ENCODE assay signal across 16 cellular contexts in the genomic region with DNA sequence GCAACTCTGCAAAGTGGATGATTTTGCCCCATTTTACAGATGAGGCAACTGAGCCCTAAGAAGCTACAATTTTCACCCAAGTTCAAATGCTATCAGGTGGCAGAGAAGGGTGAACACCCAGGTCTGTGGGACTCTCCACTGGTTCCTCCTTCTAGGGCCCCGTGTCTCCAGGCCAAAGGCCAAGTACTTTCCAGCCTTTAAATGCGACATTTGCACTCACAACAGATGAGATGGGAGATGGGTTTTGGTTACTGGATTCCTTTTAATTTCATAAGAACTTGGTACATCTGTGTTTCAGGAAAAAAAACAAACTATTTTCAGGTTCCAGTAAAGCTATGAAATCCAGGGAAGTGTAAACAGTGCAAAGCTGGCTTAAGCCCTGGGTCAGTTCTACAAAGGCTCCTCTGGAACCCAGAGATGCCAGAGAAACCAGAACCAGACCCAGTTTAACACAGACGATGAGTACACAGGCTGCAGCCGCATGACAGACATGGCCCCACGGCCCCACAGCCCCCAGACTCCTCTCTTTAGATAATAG.
DNase-seq lines count a peak whose midpoint lies in the region; ATAC-seq and TF ChIP-seq lines count a peak whose summit lies in the region.
"Had no signal": no experiment of that assay in that cellular context is flagged by ENCODE, and none has a peak within 500 bp of the region (broad histone marks: within the 10 kb centered on the region; RNA-seq: fewer than 3 reads in every experiment).

No MANE protein-coding gene starts in this region.

- H4K91ac ChIP-seq in IMR-90 (ENCODE audit: insufficient read depth, low read depth, low read length): peak overlapping the region; percentile 86

- H3K9ac ChIP-seq in IMR-90 (ENCODE audit: low read depth, low read length) (no peak overlapping the region; the same call in 1 of the 2 replicates), fibroblast of lung (ENCODE audit: insufficient read depth, low read length) (no peak overlapping the region)

- H3K36me3 ChIP-seq in IMR-90 (ENCODE audit: control insufficient read depth, insufficient read depth, low read length) (no peaks in the 10 kb centered on the region), fibroblast of lung (ENCODE audit: control insufficient read depth, insufficient read depth, low read length) (no peaks in the 10 kb centered on the region)

- no peak for TF ChIP-seq RAD21 in IMR-90 (IDR thresholded peaks at IDR 0.05; ENCODE audit: low read length)

- peaks cover 6% of the 10 kb centered on the region; the same call in 1 of the 2 replicates for H3K9me1 ChIP-seq in IMR-90 (ENCODE audit: insufficient read depth, low read length)

- H3K56ac ChIP-seq in IMR-90 (ENCODE audit: extremely low read depth, insufficient read depth, low read length): peak overlapping the region; percentile 41; the same call in 1 of the 2 replicates

- CTCF ChIA-PET in AG04450 (lab: Charles Lee) (no interaction called here), IMR-90 (lab: Yijun Ruan, JAX) (no interaction called here)

- H2BK15ac ChIP-seq in IMR-90 (ENCODE audit: low read depth, low read length): peak overlapping the region; percentile 91; the same call in 2 of the 3 replicates

- peaks cover 0 to 6% of the 10 kb centered on the region in 2 experiments; a peak in 1 of 4 replicates for H3K79me1 ChIP-seq in IMR-90 (ENCODE audit: low read depth in 1 of 2, low read length in 2 of 2)

- H2AK5ac ChIP-seq in IMR-90 (ENCODE audit: low read depth, low read length): peak overlapping the region; percentile 77

- peak overlapping the region; percentile 66 to 69; a peak in 3 of 4 replicates for H4K8ac ChIP-seq in IMR-90 (ENCODE audit: low read depth in 2 of 2, low read length in 2 of 2)

- intact Hi-C loops in IMR-90 (cut with micrococcal nuclease): no loop called here

- H4K5ac ChIP-seq in IMR-90 (ENCODE audit: low read depth, low read length): peak overlapping the region; percentile 92

- H3K4me3 ChIP-seq in AG04450 (ENCODE audit: low read depth, low read length) (no peak overlapping the region), IMR-90 (ENCODE audit: insufficient read depth, low read depth, low read length) (no peak overlapping the region), fibroblast of lung (replicated peaks in 1 of 4; ENCODE audit: control extremely low read depth in 1 of 4, insufficient read depth in 1 of 4, low read depth in 3 of 4, low read length in 4 of 4) (no peak overlapping the region)
- H3K4me3 ChIP-seq: GM12878 had no signal

- H3K4me2 ChIP-seq in IMR-90 (ENCODE audit: low read depth, low read length): peak overlapping the region; percentile 51
- H3K4me2 ChIP-seq in fibroblast of lung (ENCODE audit: extremely low read depth, insufficient read depth, low read length): no peak overlapping the region

- no peak overlapping the region for H2AK9ac ChIP-seq in IMR-90 (replicated peaks; ENCODE audit: low read depth, low read length, poor library complexity)

- H3K14ac ChIP-seq in IMR-90 (replicated peaks; ENCODE audit: low read depth, low read length): peak overlapping the region; percentile 49

- H2AFZ ChIP-seq in IMR-90 (replicated peaks; ENCODE audit: low read length, poor library complexity) (no peak overlapping the region), fibroblast of lung (ENCODE audit: low read length) (no peak overlapping the region)

- DNase-seq in AG04450 (ENCODE audit: low read depth, low spot score): peak; percentile 58
- peak; percentile 81 for DNase-seq in IMR-90
- DNase-seq in fibroblast of lung (ENCODE audit: low read depth in 2 of 2): peak; percentile 25 to 84
- DNase-seq in medulla oblongata (ENCODE audit: extremely low spot score): peak; percentile 1
- no peak for DNase-seq in activated CD8-positive, alpha-beta memory T cell treated with anti-CD3 and anti-CD28 coated beads for 24 hours
- no peak for DNase-seq in activated gamma-delta T cell (lab: John Stamatoyannopoulos, UW)
- no peak for DNase-seq in cerebellum (ENCODE audit: low spot score)
- no peak for DNase-seq in LoVo (ENCODE audit: low spot score)
- DNase-seq: ACHN; activated CD4-positive, alpha-beta T cell treated with anti-CD3 and anti-CD28 coated beads for 36 hours; activated CD8-positive, alpha-beta memory T cell treated with anti-CD3 and anti-CD28 coated beads, Interleukin-2, amount 50 U/mL, for 48 hours; foreskin keratinocyte; naive B cell; NCI-H1694 treated with DMSO at 0.1 percent for 48 hours; substantia nigra had no signal

- H4K20me1 ChIP-seq in IMR-90 (ENCODE audit: insufficient read depth, low read length) (no peaks in the 10 kb centered on the region; the same call in 1 of the 2 replicates), fibroblast of lung (ENCODE audit: control insufficient read depth, extremely low read depth, insufficient read depth, low read length) (no peaks in the 10 kb centered on the region)

- H2BK120ac ChIP-seq in IMR-90 (ENCODE audit: low read depth, low read length): peak overlapping the region; percentile 87

- TF ChIP-seq POLR2A in IMR-90 (IDR thresholded peaks at IDR 0.05; ENCODE audit: low read depth, low read length): no peak

- peak overlapping the region; percentile 88 for H3K4ac ChIP-seq in IMR-90 (ENCODE audit: low read depth, low read length)

- H2BK20ac ChIP-seq in IMR-90 (ENCODE audit: low read depth, low read length): peak overlapping the region; percentile 90

- H3K79me2 ChIP-seq in fibroblast of lung (ENCODE audit: control insufficient read depth, insufficient read depth, low read length): no peaks in the 10 kb centered on the region

- no peaks in the 10 kb centered on the region for H3K9me3 ChIP-seq in AG04450 (ENCODE audit: control insufficient read depth, insufficient read depth, low read length)
- no peaks in the 10 kb centered on the region for H3K9me3 ChIP-seq in IMR-90 (ENCODE audit: control insufficient read depth, insufficient read depth, low read length)
- no peaks in the 10 kb centered on the region for H3K9me3 ChIP-seq in fibroblast of lung (ENCODE audit: control insufficient read depth, insufficient read depth, low read depth, low read length)

- H3K27ac ChIP-seq in AG04450 (ENCODE audit: low read depth, low read length): peak overlapping the region; percentile 57
- peak overlapping the region; percentile 74; the same call in 1 of the 2 replicates for H3K27ac ChIP-seq in IMR-90 (ENCODE audit: insufficient read depth, low read length)
- H3K27ac ChIP-seq in fibroblast of lung (ENCODE audit: insufficient read depth, low read length): no peak overlapping the region
- H3K27ac ChIP-seq: foreskin keratinocyte had no signal

- peak overlapping the region; percentile 18 for H2BK5ac ChIP-seq in IMR-90 (ENCODE audit: low read depth, low read length, poor library complexity, severe bottlenecking)

- H3K4me1 ChIP-seq in IMR-90 (ENCODE audit: control insufficient read depth, insufficient read depth, low read length) (peaks cover 24% of the 10 kb centered on the region), fibroblast of lung (ENCODE audit: control insufficient read depth, extremely low read depth, insufficient read depth, low read length) (peaks cover 15% of the 10 kb centered on the region)
- H3K4me1 ChIP-seq: foreskin keratinocyte had no signal

- peak overlapping the region; percentile 60 for H3K23ac ChIP-seq in IMR-90 (ENCODE audit: low read depth, low read length)

- dilution Hi-C loops in IMR-90 (cut with HindIII; ENCODE audit: low sequenced_read_pairs, unreplicated experiment): no loop called here

- BruUV-seq in IMR-90 (replicated peaks; lab: Mats Ljungman, UMichigan): no TSS peak

- H3K18ac ChIP-seq in IMR-90 (ENCODE audit: low read depth, low read length): peak overlapping the region; percentile 95

- peak; percentile 83 for ATAC-seq in IMR-90 (ENCODE audit: low read depth)
- ATAC-seq: activated CD4-positive, alpha-beta T cell treated with anti-CD3 and anti-CD28 coated beads for 36 hours; foreskin keratinocyte; GM12878 had no signal

- TF ChIP-seq CTCF in AG04450 (IDR thresholded peaks at IDR 0.05; ENCODE audit: low read depth, low read length): no peak
- TF ChIP-seq CTCF in IMR-90 (conservative IDR thresholded peaks at IDR 0.05; ENCODE audit: low read depth, low read length): no peak
- TF ChIP-seq CTCF in fibroblast of lung (conservative IDR thresholded peaks at IDR 0.05 in 1 of 2, IDR thresholded peaks at IDR 0.05 in 1 of 2; ENCODE audit: low read depth in 1 of 2, low read length in 2 of 2): no peak

- POLR2A ChIA-PET in AG04450 (lab: Yijun Ruan, JAX) (interaction anchor here (1.1 kb wide), 1 partner anchor 154 kb away, joined by 3 read pairs; no protein-coding TSS in a partner anchor), IMR-90 (lab: Charles Lee; ENCODE audit: unreplicated experiment) (no interaction called here)

- no CpG with 5 or more reads among the region's 5 CpGs for WGBS in IMR-90 (ENCODE audit: extremely low coverage in 2 of 2, insufficient read length in 1 of 2), 2 experiments

- in situ Hi-C loops in IMR-90 (cut with MboI; ENCODE audit: low sequenced_read_pairs): no loop called here

- H3K27me3 ChIP-seq in AG04450 (ENCODE audit: control insufficient read depth, insufficient read depth, low read length) (no peaks in the 10 kb centered on the region), IMR-90 (ENCODE audit: control insufficient read depth, insufficient read depth, low read length) (no peaks in the 10 kb centered on the region; the same call in 1 of the 2 replicates), fibroblast of lung (ENCODE audit: control insufficient read depth, insufficient read depth, low read length) (no peaks in the 10 kb centered on the region)
- H3K27me3 ChIP-seq: foreskin keratinocyte had no signal

TF ChIP-seq in IMR-90, 13 proteins besides CTCF, POLR2A, EP300 and RAD21:
- TF ChIP-seq, protein P1, sequence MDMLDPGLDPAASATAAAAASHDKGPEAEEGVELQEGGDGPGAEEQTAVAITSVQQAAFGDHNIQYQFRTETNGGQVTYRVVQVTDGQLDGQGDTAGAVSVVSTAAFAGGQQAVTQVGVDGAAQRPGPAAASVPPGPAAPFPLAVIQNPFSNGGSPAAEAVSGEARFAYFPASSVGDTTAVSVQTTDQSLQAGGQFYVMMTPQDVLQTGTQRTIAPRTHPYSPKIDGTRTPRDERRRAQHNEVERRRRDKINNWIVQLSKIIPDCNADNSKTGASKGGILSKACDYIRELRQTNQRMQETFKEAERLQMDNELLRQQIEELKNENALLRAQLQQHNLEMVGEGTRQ (IDR thresholded peaks at IDR 0.05; ENCODE audit: low read depth, low read length): no peak
- TF ChIP-seq RCOR1 (IDR thresholded peaks at IDR 0.05; ENCODE audit: insufficient replicate concordance, low read length) (peak; percentile 60), CEBPB (IDR thresholded peaks at IDR 0.05; ENCODE audit: low read depth, low read length) (peak; percentile 61), FOS (IDR thresholded peaks at IDR 0.05; ENCODE audit: low read depth, low read length) (peak; percentile 16; the same call in 1 of the 2 replicates), MAFK (IDR thresholded peaks at IDR 0.05; ENCODE audit: low read depth, low read length) (no peak)

Comparison
In these comparisons a context has a peak if more than half of its experiments do, and no peak if none do; other contexts are left out.
1. DNase-seq: peak in AG04450 (single experiment), IMR-90 (single experiment), fibroblast of lung (2 of 2) and medulla oblongata (single experiment); none in activated CD8-positive, alpha-beta memory T cell treated with anti-CD3 and anti-CD28 coated beads for 24 hours (single experiment), activated gamma-delta T cell (single experiment), cerebellum (single experiment) and LoVo (single experiment).